Comparison of ENCODE assay signal across 34 cellular contexts in the genomic region with DNA sequence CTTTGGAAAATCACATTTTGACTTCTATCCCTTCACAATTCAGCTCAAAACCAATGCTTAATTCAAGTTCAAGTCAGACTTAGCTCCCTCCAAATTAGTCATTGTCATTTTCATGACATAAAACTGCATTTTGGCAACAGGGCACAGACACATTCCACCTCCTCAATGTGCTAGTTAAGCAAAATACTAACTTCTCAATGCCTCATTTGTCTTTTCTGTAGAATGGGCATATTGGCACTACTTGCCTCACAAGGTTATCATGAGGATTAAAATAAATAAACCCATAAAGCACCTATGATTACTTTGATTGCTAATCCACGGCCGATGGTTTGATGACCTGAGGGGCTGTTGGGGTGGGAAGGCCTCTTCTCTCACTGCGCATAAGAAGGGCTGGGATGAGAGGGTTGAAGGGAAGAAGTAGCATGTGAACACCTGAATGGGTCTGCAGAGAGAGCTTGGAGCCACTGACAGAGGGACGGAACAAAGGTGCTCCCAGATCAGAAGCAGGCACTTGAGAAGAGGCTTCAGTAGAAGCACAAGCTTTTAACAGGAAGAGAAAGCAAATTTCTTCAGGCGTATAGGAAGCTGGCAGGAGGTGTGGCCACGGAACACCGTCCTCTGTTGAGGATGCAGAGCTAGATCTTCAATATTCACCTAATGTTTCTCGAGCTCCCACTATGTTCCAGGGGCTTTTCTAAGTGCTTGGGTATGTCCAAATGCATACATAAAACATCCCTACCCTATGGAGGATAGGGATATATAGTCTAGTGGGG. TPM values are rescaled to one million over a fixed set of nuclear protein-coding genes. Genes with fewer than 3 reads are reported as not detected.
A peak's percentile ranks its signal among the peaks of the same experiment; 100 is the strongest.
DNase-seq lines count a peak whose midpoint lies in the region; ATAC-seq and TF ChIP-seq lines count a peak whose summit lies in the region.
"Had no signal": no experiment of that assay in that cellular context is flagged by ENCODE, and none has a peak within 500 bp of the region (broad histone marks: within the 10 kb centered on the region; RNA-seq: fewer than 3 reads in every experiment).

No MANE protein-coding gene starts in this region.

- H4K20me1 ChIP-seq in SK-N-SH (ENCODE audit: insufficient read depth) = no peaks in the 10 kb centered on the region

- no peak for TF ChIP-seq EP300 in SK-N-SH (IDR thresholded peaks at IDR 0.05; ENCODE audit: borderline replicate concordance in 1 of 2, low read depth in 1 of 2, low read length in 1 of 2)

- no peaks in the 10 kb centered on the region for H3K9me3 Mint-ChIP-seq in T-helper 2 cell treated with Interferon-gamma antibody and Interleukin-4, amounts not matched to agents 5 μg/mL and 100 μg/mL, for 36 hours
- H3K9me3 Mint-ChIP-seq in activated B cell treated with CpG ODN at 0.5 μM for 24 hours = peaks cover 3% of the 10 kb centered on the region
- H3K9me3 Mint-ChIP-seq in stimulated activated effector memory CD8-positive, alpha-beta T cell treated with anti-CD3 and anti-CD28 coated beads, Interleukin-12 subunit alpha, Interleukin-12 subunit beta, amount 100 ng/mL, for 72 hours = no peaks in the 10 kb centered on the region

- POLR2A ChIA-PET in activated B cell treated with CpG ODN at 0.5 μM for 24 hours (lab: Charles Lee) = interaction anchor here (0.9 to 2.6 kb wide), 5 partner anchors 15 to 275 kb away, joined by 3 to 11 read pairs (median 3); a partner anchor contains a TSS
- POLR2A ChIA-PET in SK-N-SH (lab: Yijun Ruan, JAX) = no interaction called here

- WGBS in SK-N-SH (ENCODE audit: low lambda C conversion rate) = 80% methylated on average over 8 of the region's 8 CpGs

- no peak for DNase-seq in T-helper 2 cell treated with Interferon-gamma antibody and Interleukin-4, amounts not matched to agents 5 μg/mL and 100 μg/mL, for 36 hours (ENCODE audit: low spot score)
- DNase-seq in T-helper 2 cell = no peak
- no peak for DNase-seq in activated B cell treated with CpG ODN at 0.5 μM for 24 hours
- DNase-seq in stimulated activated effector memory CD8-positive, alpha-beta T cell treated with anti-CD3 and anti-CD28 coated beads, Interleukin-12 subunit alpha, Interleukin-12 subunit beta, amount 100 ng/mL, for 72 hours (ENCODE audit: low spot score in 2 of 2) = no peak
- no peak for DNase-seq in midbrain (lab: John Stamatoyannopoulos, UW)
- no peak for DNase-seq in SK-N-SH
- DNase-seq: activated CD4-positive, alpha-beta T cell treated with anti-CD3 and anti-CD28 coated beads, Interleukin-2, amount 10 ng/mL, durations not matched to agents 7 days and 5 days; activated effector memory CD4-positive, alpha-beta T cell treated with Interleukin-2 at 50 U/mL for 16 hours; activated naive CD8-positive, alpha-beta T cell treated with anti-CD3 and anti-CD28 coated beads for 36 hours; activated T-cell treated with anti-CD3 and anti-CD28 coated beads, Interleukin-2, amount 50 U/mL, for 1 hour; colonic mucosa; effector memory CD4-positive, alpha-beta T cell; hypothalamus; KBM-7; left cardiac atrium; mammary epithelial cell; MG63; NCI-H1417 treated with DMSO at 0.1 percent for 48 hours; NCI-H2029 treated with DMSO at 0.1 percent for 48 hours; NCI-H524 treated with DMSO at 0.1 percent for 48 hours; pancreas; Peyer's patch; SHP77 treated with DMSO at 0.1 percent for 48 hours; stomach; T-helper 9 cell; uterus had no signal

- H3K27ac Mint-ChIP-seq in T-helper 2 cell treated with Interferon-gamma antibody and Interleukin-4, amounts not matched to agents 5 μg/mL and 100 μg/mL, for 36 hours = peak overlapping the region; percentile 13
- H3K27ac Mint-ChIP-seq in activated B cell treated with CpG ODN at 0.5 μM for 24 hours = peak overlapping the region; percentile 83
- H3K27ac Mint-ChIP-seq in stimulated activated effector memory CD8-positive, alpha-beta T cell treated with anti-CD3 and anti-CD28 coated beads, Interleukin-12 subunit alpha, Interleukin-12 subunit beta, amount 100 ng/mL, for 72 hours = peak overlapping the region; percentile 24
- H3K27ac Mint-ChIP-seq: activated CD4-positive, alpha-beta T cell treated with anti-CD3 and anti-CD28 coated beads, Interleukin-2, amount 10 ng/mL, durations not matched to agents 7 days and 5 days; activated naive CD8-positive, alpha-beta T cell treated with anti-CD3 and anti-CD28 coated beads for 36 hours had no signal

- no peak overlapping the region for H3K4me2 ChIP-seq in SK-N-SH
- H3K4me2 ChIP-seq: A549, smooth muscle cell had no signal

- H3K4me1 Mint-ChIP-seq in T-helper 2 cell treated with Interferon-gamma antibody and Interleukin-4, amounts not matched to agents 5 μg/mL and 100 μg/mL, for 36 hours (ENCODE audit: low read depth) = peaks cover 24% of the 10 kb centered on the region
- peaks cover 48% of the 10 kb centered on the region for H3K4me1 Mint-ChIP-seq in activated B cell treated with CpG ODN at 0.5 μM for 24 hours
- H3K4me1 Mint-ChIP-seq in stimulated activated effector memory CD8-positive, alpha-beta T cell treated with anti-CD3 and anti-CD28 coated beads, Interleukin-12 subunit alpha, Interleukin-12 subunit beta, amount 100 ng/mL, for 72 hours = no peaks in the 10 kb centered on the region

- no peaks in the 10 kb centered on the region for H3F3A ChIP-seq in SK-N-SH (replicated peaks; ENCODE audit: insufficient read depth)

- H3K27me3 ChIP-seq in SK-N-SH (ENCODE audit: insufficient read depth) = no peaks in the 10 kb centered on the region
- H3K27me3 ChIP-seq: cardiac muscle cell, colonic mucosa, MG63, pancreas, Peyer's patch, right atrium auricular region, stomach, uterus had no signal

- H3K4me3 Mint-ChIP-seq in T-helper 2 cell treated with Interferon-gamma antibody and Interleukin-4, amounts not matched to agents 5 μg/mL and 100 μg/mL, for 36 hours = peak overlapping the region; percentile 38
- H3K4me3 Mint-ChIP-seq in activated B cell treated with CpG ODN at 0.5 μM for 24 hours = peak overlapping the region; percentile 29
- H3K4me3 Mint-ChIP-seq in stimulated activated effector memory CD8-positive, alpha-beta T cell treated with anti-CD3 and anti-CD28 coated beads, Interleukin-12 subunit alpha, Interleukin-12 subunit beta, amount 100 ng/mL, for 72 hours = no peak overlapping the region
- H3K4me3 Mint-ChIP-seq: activated CD4-positive, alpha-beta T cell treated with anti-CD3 and anti-CD28 coated beads, Interleukin-2, amount 10 ng/mL, durations not matched to agents 7 days and 5 days; activated naive CD8-positive, alpha-beta T cell treated with anti-CD3 and anti-CD28 coated beads for 36 hours; neural crest cell had no signal

- no peak overlapping the region for H3K9ac ChIP-seq in SK-N-SH

- no peaks in the 10 kb centered on the region for H3K9me3 ChIP-seq in SK-N-SH
- H3K9me3 ChIP-seq: A549, colonic mucosa, pancreas, right atrium auricular region, uterus had no signal

- H3K36me3 Mint-ChIP-seq in T-helper 2 cell treated with Interferon-gamma antibody and Interleukin-4, amounts not matched to agents 5 μg/mL and 100 μg/mL, for 36 hours (ENCODE audit: low read depth) = no peaks in the 10 kb centered on the region
- no peaks in the 10 kb centered on the region for H3K36me3 Mint-ChIP-seq in activated B cell treated with CpG ODN at 0.5 μM for 24 hours (ENCODE audit: low read depth)
- H3K36me3 Mint-ChIP-seq in stimulated activated effector memory CD8-positive, alpha-beta T cell treated with anti-CD3 and anti-CD28 coated beads, Interleukin-12 subunit alpha, Interleukin-12 subunit beta, amount 100 ng/mL, for 72 hours = no peaks in the 10 kb centered on the region
- H3K36me3 Mint-ChIP-seq: activated naive CD8-positive, alpha-beta T cell treated with anti-CD3 and anti-CD28 coated beads for 36 hours had no signal

- TF ChIP-seq RAD21 in SK-N-SH (IDR thresholded peaks at IDR 0.05; ENCODE audit: low read length) = no peak

- intact Hi-C loops in activated B cell treated with CpG ODN at 0.5 μM for 24 hours (cut with micrococcal nuclease) = loop anchor here (1.0 kb wide), 1 partner anchor 16 kb away; no protein-coding TSS in a partner anchor

- H3K79me2 ChIP-seq in SK-N-SH (ENCODE audit: insufficient read depth) = no peaks in the 10 kb centered on the region

- H2AFZ ChIP-seq in SK-N-SH (ENCODE audit: low read depth) = no peak overlapping the region

- TF ChIP-seq CTCF in activated B cell treated with CpG ODN at 0.5 μM for 24 hours (IDR thresholded peaks at IDR 0.05) (no peak), SK-N-SH (IDR thresholded peaks at IDR 0.05) (no peak)

- no peaks in the 10 kb centered on the region for H3K9me2 ChIP-seq in SK-N-SH

- H3K36me3 ChIP-seq in SK-N-SH (replicated peaks in 1 of 2; ENCODE audit: control insufficient read depth in 1 of 2, insufficient read depth in 2 of 2, low read length in 1 of 2) = no peaks in the 10 kb centered on the region
- H3K36me3 ChIP-seq: cardiac muscle cell, colonic mucosa, MG63, pancreas, Peyer's patch, right atrium auricular region, stomach, uterus had no signal

- no peaks in the 10 kb centered on the region for H3K27me3 Mint-ChIP-seq in T-helper 2 cell treated with Interferon-gamma antibody and Interleukin-4, amounts not matched to agents 5 μg/mL and 100 μg/mL, for 36 hours (ENCODE audit: low read depth)
- no peaks in the 10 kb centered on the region for H3K27me3 Mint-ChIP-seq in activated B cell treated with CpG ODN at 0.5 μM for 24 hours
- H3K27me3 Mint-ChIP-seq: activated naive CD8-positive, alpha-beta T cell treated with anti-CD3 and anti-CD28 coated beads for 36 hours had no signal

- no peak overlapping the region for H3K4me3 ChIP-seq in SK-N-SH (ENCODE audit: low read depth in 2 of 2, low read length in 1 of 2)
- H3K4me3 ChIP-seq: A549, cardiac muscle cell, colonic mucosa, MG63, pancreas, Peyer's patch, right atrium auricular region, smooth muscle cell, stomach, uterus had no signal

- peaks cover 0 to 2% of the 10 kb centered on the region in 2 experiments; a peak in 2 of 4 replicates for H3K4me1 ChIP-seq in SK-N-SH (ENCODE audit: control insufficient read depth in 1 of 2, insufficient read depth in 2 of 2, low read depth in 1 of 2, low read length in 1 of 2)
- H3K4me1 ChIP-seq: colonic mucosa, pancreas, Peyer's patch, uterus had no signal

- H3K27ac ChIP-seq in SK-N-SH (ENCODE audit: low read depth in 2 of 2, low read length in 1 of 2) = no peak overlapping the region
- H3K27ac ChIP-seq: A549, cardiac muscle cell, colonic mucosa, pancreas, Peyer's patch, right atrium auricular region, stomach, uterus, VCaP had no signal

- ATAC-seq in HG02610 (IDR thresholded peaks at IDR 0.05; ENCODE audit: unreplicated experiment) = peak; percentile 40
- ATAC-seq in activated B cell treated with CpG ODN at 0.5 μM for 24 hours (ENCODE audit: low read depth) = peak; percentile 60
- no peak for ATAC-seq in stimulated activated effector memory CD8-positive, alpha-beta T cell treated with anti-CD3 and anti-CD28 coated beads, Interleukin-12 subunit alpha, Interleukin-12 subunit beta, amount 100 ng/mL, for 72 hours
- no peak for ATAC-seq in HG03196 (IDR thresholded peaks at IDR 0.05; ENCODE audit: unreplicated experiment)
- ATAC-seq: A549, left cardiac atrium, pancreas had no signal

- CTCF ChIA-PET in activated B cell treated with CpG ODN at 0.5 μM for 24 hours (lab: Charles Lee) = interaction anchor here (0.8 to 5.0 kb wide), 5 partner anchors 40 to 235 kb away, joined by 3 to 27 read pairs (median 7); a partner anchor contains a TSS
- CTCF ChIA-PET in SK-N-SH (lab: Yijun Ruan, JAX) = interaction anchor here (1.2 to 3.6 kb wide), 2 partner anchors 10 to 235 kb away, joined by 3 to 18 read pairs; a partner anchor contains a TSS

RNA-seq across cellular contexts. Expression of a gene that starts 11.7 kb away (rescaled TPM):
- 17.3 and 18.5 TPM in 2 replicates for total RNA-seq in activated B cell treated with CpG ODN at 0.5 μM for 24 hours
- 25.2 and 27.5 TPM in 2 replicates for polyA plus RNA-seq in SK-N-SH (2012; rRNA removed)
- polyA plus RNA-seq in SK-N-SH (2012; cell fraction: cytosol; rRNA removed) = 27.7 and 30.3 TPM in 2 replicates
- polyA plus RNA-seq in SK-N-SH (2012; cell fraction: nucleus; rRNA removed) = 22.8 and 24.5 TPM in 2 replicates

Comparison
In these comparisons a context has a peak if more than half of its experiments do, and no peak if none do; other contexts are left out.
1. H3K27ac Mint-ChIP-seq: peak in every context shown above with its lines; median percentile 83 in activated B cell treated with CpG ODN at 0.5 μM for 24 hours; 24 in stimulated activated effector memory CD8-positive, alpha-beta T cell treated with anti-CD3 and anti-CD28 coated beads, Interleukin-12 subunit alpha, Interleukin-12 subunit beta, amount 100 ng/mL, for 72 hours; 13 in T-helper 2 cell treated with Interferon-gamma antibody and Interleukin-4, amounts not matched to agents 5 μg/mL and 100 μg/mL, for 36 hours.
2. ATAC-seq: peak in HG02610 (single experiment) and activated B cell treated with CpG ODN at 0.5 μM for 24 hours (single experiment); none in stimulated activated effector memory CD8-positive, alpha-beta T cell treated with anti-CD3 and anti-CD28 coated beads, Interleukin-12 subunit alpha, Interleukin-12 subunit beta, amount 100 ng/mL, for 72 hours (single experiment) and HG03196 (single experiment).